In the genomic region with DNA sequence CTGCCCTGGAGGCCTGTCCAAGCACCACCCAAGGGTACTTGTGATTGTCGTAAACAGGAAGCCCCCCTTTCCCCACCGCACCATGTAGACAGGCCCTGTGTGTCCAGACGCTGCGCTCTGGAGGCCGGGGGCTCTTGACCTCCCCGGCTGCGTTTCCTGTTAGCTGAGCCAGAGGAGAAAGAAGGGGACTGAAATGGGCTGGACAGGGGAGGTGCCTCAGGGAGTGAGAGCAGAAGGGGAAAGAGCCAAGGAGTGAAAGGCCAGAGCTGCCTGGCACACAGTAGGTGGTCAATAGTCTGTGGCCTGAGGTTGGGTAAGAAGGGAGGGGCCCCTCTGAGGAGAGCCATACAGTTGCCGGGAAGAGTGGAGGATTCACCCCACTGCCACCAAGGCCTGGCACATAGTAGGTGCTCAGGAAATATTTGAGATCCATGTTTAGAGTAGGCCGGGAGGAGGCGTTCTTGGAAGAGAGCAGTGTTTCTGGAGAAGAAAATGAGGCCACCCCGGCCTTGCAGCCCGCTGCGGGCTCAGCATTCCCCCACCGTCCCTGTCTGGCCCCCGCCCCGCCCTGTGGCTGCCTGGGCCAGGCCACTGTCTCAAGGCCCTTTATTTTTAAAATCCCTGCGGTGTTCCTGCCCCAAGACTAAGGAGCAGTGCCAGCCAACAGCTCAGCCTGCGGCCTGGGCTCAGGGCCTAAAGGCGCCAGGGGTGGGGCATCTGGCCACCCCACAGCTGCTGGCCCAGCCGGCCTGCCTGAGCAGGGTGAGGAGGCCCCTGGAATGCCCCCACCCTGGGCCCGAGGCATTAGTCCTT, we compare ENCODE assay signal across 8 cellular contexts. TPM values are rescaled to one million over a fixed set of nuclear protein-coding genes. Genes with fewer than 3 reads are reported as not detected.
DNase-seq lines count a peak whose midpoint lies in the region; ATAC-seq and TF ChIP-seq lines count a peak whose summit lies in the region.

No MANE protein-coding gene starts in this region.

- H3K27me3 ChIP-seq in NT2/D1 (ENCODE audit: insufficient read depth, insufficient read length), result no peaks in the 10 kb centered on the region
- H3K27me3 ChIP-seq in esophagus (ENCODE audit: control insufficient read depth in 1 of 2, insufficient read depth in 2 of 2, low read length in 2 of 2), result no peaks in the 10 kb centered on the region
- H3K27me3 ChIP-seq in tibial artery, result no peaks in the 10 kb centered on the region

- TF ChIP-seq CTCF in tibial artery (IDR thresholded peaks at IDR 0.05), result peak in 1 of 2 experiments; percentile 5

- H3K27ac ChIP-seq in esophagus (ENCODE audit: low read depth in 2 of 2, low read length in 1 of 2), result peak overlapping the region; percentile 87 to 91
- peak overlapping the region; percentile 96 for H3K27ac ChIP-seq in mesodermal cell (ENCODE audit: low read depth, low read length, severe bottlenecking)
- H3K27ac ChIP-seq in tibial artery, result peak overlapping the region; percentile 94 to 97

- H3K9me3 ChIP-seq in NT2/D1 (ENCODE audit: insufficient read depth, low read length), result no peaks in the 10 kb centered on the region
- H3K9me3 ChIP-seq in esophagus (ENCODE audit: control insufficient read depth in 2 of 2, insufficient read depth in 1 of 2, low read depth in 1 of 2, low read length in 1 of 2), result no peaks in the 10 kb centered on the region
- H3K9me3 ChIP-seq in mesodermal cell (ENCODE audit: control insufficient read depth, low read length), result no peaks in the 10 kb centered on the region
- no peaks in the 10 kb centered on the region for H3K9me3 ChIP-seq in tibial artery

- no peak overlapping the region for H3K4me3 ChIP-seq in NT2/D1 (ENCODE audit: insufficient read length, low read depth)
- H3K4me3 ChIP-seq in esophagus (ENCODE audit: low read depth in 1 of 2, low read length in 2 of 2), result no peak overlapping the region
- H3K4me3 ChIP-seq in mesodermal cell (ENCODE audit: extremely low read depth, insufficient read depth, low read length, poor library complexity, severe bottlenecking), result peak overlapping the region; percentile 32
- H3K4me3 ChIP-seq in tibial artery, result peak overlapping the region in 1 of 2 donors; percentile 37

- no peak for ATAC-seq in GM21423 (IDR thresholded peaks at IDR 0.05; ENCODE audit: unreplicated experiment)

- in situ Hi-C loops in KBM-7 (cut with MboI; ENCODE audit: low pct_unique_long_range_greater_than_20kb, low sequenced_read_pairs), result no loop called here

- intact Hi-C loops in tibial artery (cut with DNase I; ENCODE audit: low total_unique reads), result loop anchor here (2.0 kb wide), 1 partner anchor 14 kb away; a partner anchor contains a TSS

- peak overlapping the region; percentile 61 for H3K9ac ChIP-seq in NT2/D1 (ENCODE audit: insufficient read length, low read depth)

- peak; percentile 38 for DNase-seq in NT2/D1 (ENCODE audit: low read depth, low spot score)
- DNase-seq in tibial artery, result peak; percentile 67 to 93
- DNase-seq in NCI-H774 (lab: John Stamatoyannopoulos, UW), result no peak
- DNase-seq in KBM-7, result no peak
- no peak for DNase-seq in T1000 (lab: John Stamatoyannopoulos, UW)

- H3K36me3 ChIP-seq in NT2/D1 (ENCODE audit: insufficient read depth, insufficient read length, low read length) (no peaks in the 10 kb centered on the region), esophagus (ENCODE audit: control insufficient read depth in 2 of 2, insufficient read depth in 2 of 2, low read length in 1 of 2) (no peaks in the 10 kb centered on the region), mesodermal cell (ENCODE audit: control insufficient read depth, insufficient read depth, low read length) (no peaks in the 10 kb centered on the region), tibial artery (no peaks in the 10 kb centered on the region)

- H3K4me1 ChIP-seq in NT2/D1 (ENCODE audit: insufficient read depth, insufficient read length), result peaks cover 18% of the 10 kb centered on the region
- H3K4me1 ChIP-seq in esophagus (ENCODE audit: control insufficient read depth in 2 of 2, insufficient read depth in 2 of 2, low read length in 1 of 2), result peaks cover 6 to 14% of the 10 kb centered on the region in 2 donors
- peaks cover 48% of the 10 kb centered on the region for H3K4me1 ChIP-seq in mesodermal cell (ENCODE audit: control insufficient read depth, insufficient read depth, low read length, poor library complexity, severe bottlenecking)
- H3K4me1 ChIP-seq in tibial artery, result peaks cover 6 to 72% (median 67%) of the 10 kb centered on the region in 4 donors

- WGBS in esophagus, 2 donors, result 34 to 42% methylated on average over 21 of the region's 21 CpGs
- 44 to 46% methylated on average over 19 of the region's 21 CpGs for WGBS in mesodermal cell (ENCODE audit: insufficient coverage in 2 of 2), 2 experiments

RNA-seq across cellular contexts. Expression of a gene that starts 13.6 kb away (rescaled TPM):
- polyA plus RNA-seq in esophagus, result 10 to 100 TPM; 50.1 to 64.3 TPM
- polyA plus RNA-seq in mesodermal cell (2013, experiment 1 of 2), result 82.1 TPM
- 64.8 TPM for polyA plus RNA-seq in mesodermal cell (2013, experiment 2 of 2)

RNA-seq across cellular contexts. Expression of a gene that starts 27.4 kb away (rescaled TPM):
- 10 to 100 TPM; 13.0 to 13.1 TPM for polyA plus RNA-seq in esophagus
- 9.3 TPM for polyA plus RNA-seq in mesodermal cell (2013, experiment 1 of 2)
- 7.5 TPM for polyA plus RNA-seq in mesodermal cell (2013, experiment 2 of 2)

RNA-seq across cellular contexts. Expression of a gene that starts 33.2 kb away (rescaled TPM):
- polyA plus RNA-seq in esophagus, result 1 to 10 TPM in 1 of 2 donors, under 1 TPM in 1; 0.20 to 1.3 TPM
- not detected for polyA plus RNA-seq in mesodermal cell (2013, experiment 1 of 2)
- polyA plus RNA-seq in mesodermal cell (2013, experiment 2 of 2), result not detected

Comparison
In these comparisons a context has a peak if more than half of its experiments do, and no peak if none do; other contexts are left out.
1. DNase-seq: peak in NT2/D1 (single experiment) and tibial artery (2 of 2); none in NCI-H774 (single experiment), KBM-7 (single experiment) and T1000 (single experiment).
2. Peak in every context shown above with its lines, with median percentiles within 50 percentile points of each other: H3K27ac ChIP-seq.